ENCODE assay signal across 9 cellular contexts in genomic region chr22:36155702-36156101, GRCh38. TPM values are rescaled to one million over a fixed set of nuclear protein-coding genes. Genes with fewer than 3 reads are reported as not detected.
DNase-seq lines count a peak whose midpoint lies in the region; ATAC-seq and TF ChIP-seq lines count a peak whose summit lies in the region.
"Had no signal": no experiment of that assay in that cellular context is flagged by ENCODE, and none has a peak within 500 bp of the region (broad histone marks: within the 10 kb centered on the region; RNA-seq: fewer than 3 reads in every experiment).

No MANE protein-coding gene starts in this region.

- peaks cover 0 to 49% (median 34%) of the 10 kb centered on the region in 4 donors for H3K4me1 ChIP-seq in Peyer's patch

- H3K27ac Mint-ChIP-seq in stimulated activated naive CD8-positive, alpha-beta T cell treated with anti-CD3 and anti-CD28 coated beads, Interleukin-15, amount 100 ng/mL, for 72 hours = peak overlapping the region; percentile 98 to 99
- no peak overlapping the region for H3K27ac Mint-ChIP-seq in Calu3 (ENCODE audit: unreplicated experiment)

- H3K27me3 ChIP-seq in Peyer's patch = no peaks in the 10 kb centered on the region

- H3K9me3 ChIP-seq in Peyer's patch = no peaks in the 10 kb centered on the region

- CTCF ChIA-PET in Calu3 (lab: Charles Lee) = interaction anchor here (0.7 kb wide), 1 partner anchor 99 kb away, joined by 3 read pairs; no protein-coding TSS in a partner anchor

- TF ChIP-seq CTCF in Peyer's patch (IDR thresholded peaks at IDR 0.05) (no peak), coronary artery (IDR thresholded peaks at IDR 0.05) (no peak), Calu3 (IDR thresholded peaks at IDR 0.05; ENCODE audit: unreplicated experiment) (no peak)

- peak overlapping the region; percentile 87 to 92 (median 90) for H3K27ac ChIP-seq in Peyer's patch
- peak overlapping the region; percentile 84 to 96 for H3K27ac ChIP-seq in coronary artery

- H3K4me3 ChIP-seq in Peyer's patch (peak overlapping the region in 2 of 4 donors; percentile 12 to 58), coronary artery (peak overlapping the region; percentile 74)

- intact Hi-C loops in Calu3 (cut with micrococcal nuclease; ENCODE audit: unreplicated experiment) = no loop called here

- peak in 1 of 2 donors; percentile 18 for TF ChIP-seq POLR2A in Peyer's patch (IDR thresholded peaks at IDR 0.05)

- DNase-seq in Peyer's patch (peak in 1 of 3 donors; percentile 69), coronary artery (ENCODE audit: low spot score) (no peak), lung microvascular endothelial cell (ENCODE audit: low read depth in 2 of 2) (peak; percentile 46 to 74), Calu3 (no peak)
- no peak for DNase-seq in stimulated activated naive CD8-positive, alpha-beta T cell treated with anti-CD3 and anti-CD28 coated beads, Interleukin-15, amount 100 ng/mL, for 72 hours
- DNase-seq: NCI-H2171 treated with DMSO at 0.1 percent for 48 hours had no signal

- ATAC-seq in stimulated activated naive CD8-positive, alpha-beta T cell treated with anti-CD3 and anti-CD28 coated beads, Interleukin-15, amount 100 ng/mL, for 72 hours = no peak
- ATAC-seq in GM19328 (IDR thresholded peaks at IDR 0.05; ENCODE audit: unreplicated experiment) (no peak), HG02763 (IDR thresholded peaks at IDR 0.05; ENCODE audit: unreplicated experiment) (no peak), HG02852 (IDR thresholded peaks at IDR 0.05; ENCODE audit: unreplicated experiment) (no peak)

- peaks cover 11% of the 10 kb centered on the region for H3K36me3 Mint-ChIP-seq in Calu3 (ENCODE audit: insufficient read depth, unreplicated experiment)

- H3K9me3 Mint-ChIP-seq in stimulated activated naive CD8-positive, alpha-beta T cell treated with anti-CD3 and anti-CD28 coated beads, Interleukin-15, amount 100 ng/mL, for 72 hours = peaks cover 10 to 11% of the 10 kb centered on the region in 2 donors
- H3K9me3 Mint-ChIP-seq in Calu3 (ENCODE audit: low read depth, unreplicated experiment) = peaks cover 8% of the 10 kb centered on the region

- peaks cover 92% of the 10 kb centered on the region for H3K4me1 Mint-ChIP-seq in stimulated activated naive CD8-positive, alpha-beta T cell treated with anti-CD3 and anti-CD28 coated beads, Interleukin-15, amount 100 ng/mL, for 72 hours
- H3K4me1 Mint-ChIP-seq in Calu3 (ENCODE audit: low read depth, unreplicated experiment) = peaks cover 64% of the 10 kb centered on the region

- no TSS peak for BruUV-seq in Calu3 (replicated peaks; lab: Mats Ljungman, UMichigan)

- H3K27me3 Mint-ChIP-seq in stimulated activated naive CD8-positive, alpha-beta T cell treated with anti-CD3 and anti-CD28 coated beads, Interleukin-15, amount 100 ng/mL, for 72 hours = no peaks in the 10 kb centered on the region
- H3K27me3 Mint-ChIP-seq in Calu3 (ENCODE audit: unreplicated experiment) = no peaks in the 10 kb centered on the region

- H3K36me3 ChIP-seq in Peyer's patch = no peaks in the 10 kb centered on the region

- H3K4me3 Mint-ChIP-seq in stimulated activated naive CD8-positive, alpha-beta T cell treated with anti-CD3 and anti-CD28 coated beads, Interleukin-15, amount 100 ng/mL, for 72 hours = peak overlapping the region; percentile 90 to 99
- no peak overlapping the region for H3K4me3 Mint-ChIP-seq in Calu3 (ENCODE audit: low read depth, unreplicated experiment)

RNA-seq across cellular contexts. Expression of gene APOL3, which starts 4.9 kb away (rescaled TPM):
- 10 to 100 TPM; 14.8 to 98.2 (median 16.5) TPM for total RNA-seq in Peyer's patch
- 95.7 and 176 TPM in 2 replicates for total RNA-seq in lung microvascular endothelial cell
- total RNA-seq in Calu3 (2022) = 7.7 and 16.9 TPM in 2 replicates

RNA-seq across cellular contexts. Expression of gene APOL4, which starts 45.9 kb away (rescaled TPM):
- total RNA-seq in Peyer's patch (1 to 10 TPM in 2 of 4 donors, under 1 TPM in 1, not detected in 1; 0.35 to 3.3 (median 2.5) TPM), lung microvascular endothelial cell (2.0 and 5.0 TPM in 2 replicates), Calu3 (2022) (1.5 and 4.3 TPM in 2 replicates)

Comparison
In these comparisons a context has a peak if more than half of its experiments do, and no peak if none do; other contexts are left out.
1. DNase-seq: peak in lung microvascular endothelial cell (2 of 2); none in coronary artery (single experiment), stimulated activated naive CD8-positive, alpha-beta T cell treated with anti-CD3 and anti-CD28 coated beads, Interleukin-15, amount 100 ng/mL, for 72 hours (0 of 2) and Calu3 (single experiment).